In genomic region chr5:77645158-77645994, GRCh38 we compare ENCODE assay signal across 8 cellular contexts. TPM values are rescaled to one million over a fixed set of nuclear protein-coding genes. Genes with fewer than 3 reads are reported as not detected.
DNase-seq lines count a peak whose midpoint lies in the region; ATAC-seq, FAIRE-seq and TF ChIP-seq lines count a peak whose summit lies in the region.

No MANE protein-coding gene starts in this region.

- H3K36me3 Mint-ChIP-seq in brain, result no peaks in the 10 kb centered on the region

- peak; percentile 44 for FAIRE-seq in GM19239 (lab: Jason Lieb, UNC)

- H3K27ac Mint-ChIP-seq in brain, result no peak overlapping the region

- H3K27me3 ChIP-seq in Peyer's patch (peaks cover 0 to 49% of the 10 kb centered on the region in 2 donors), upper lobe of left lung (peaks cover 0 to 57% (median 31%) of the 10 kb centered on the region in 4 donors)

- H3K27ac ChIP-seq in Peyer's patch (no peak overlapping the region), upper lobe of left lung (no peak overlapping the region)

- H3K4me1 ChIP-seq in Peyer's patch (peaks cover 0 to 18% (median 3%) of the 10 kb centered on the region in 4 donors), upper lobe of left lung (peaks cover 10 to 35% (median 24%) of the 10 kb centered on the region in 4 donors)

- H3K4me1 Mint-ChIP-seq in brain, result peaks cover 29% of the 10 kb centered on the region

- TF ChIP-seq EP300 in upper lobe of left lung (IDR thresholded peaks at IDR 0.05), result no peak

- H3K27me3 Mint-ChIP-seq in brain, result peaks cover 99% of the 10 kb centered on the region

- WGBS in upper lobe of left lung, 2 donors, result 4% methylated on average over 23 to 57 of the region's 80 CpGs

- peak overlapping the region in 3 of 4 donors; percentile 30 to 50 (median 37) for H3K4me3 ChIP-seq in Peyer's patch
- peak overlapping the region in 3 of 4 donors; percentile 19 to 36 (median 23) for H3K4me3 ChIP-seq in upper lobe of left lung

- DNase-seq in CD1c-positive myeloid dendritic cell (ENCODE audit: extremely low spot score) (peak; percentile 62), GM19239 (ENCODE audit: insufficient read length, low spot score) (peak; percentile 87), Peyer's patch (peak in 2 of 3 donors; percentile 21 to 59), medulla oblongata (ENCODE audit: extremely low spot score) (peak; percentile 43), upper lobe of left lung (peak in 1 of 2 donors; percentile 91), cerebellum (ENCODE audit: low spot score) (no peak), dedifferentiated amniotic fluid mesenchymal stem cell (ENCODE audit: extremely low spot score) (no peak)

- peaks cover 0 to 9% (median 2%) of the 10 kb centered on the region in 5 experiments for H3K9me3 Mint-ChIP-seq in brain

- TF ChIP-seq CTCF in Peyer's patch (IDR thresholded peaks at IDR 0.05), result peak in 5 of 6 experiments; percentile 30 to 57 (median 41)
- TF ChIP-seq CTCF in brain (conservative IDR thresholded peaks at IDR 0.05), result peak; percentile 17 to 51
- TF ChIP-seq CTCF in upper lobe of left lung (IDR thresholded peaks at IDR 0.05), result peak; percentile 54 to 77 (median 64)

- H3K4me3 Mint-ChIP-seq in brain, result peak overlapping the region; percentile 59 to 77 (median 75)

- H3K36me3 ChIP-seq in Peyer's patch (no peaks in the 10 kb centered on the region), upper lobe of left lung (no peaks in the 10 kb centered on the region)

- TF ChIP-seq POLR2A in Peyer's patch (IDR thresholded peaks at IDR 0.05) (no peak), upper lobe of left lung (IDR thresholded peaks at IDR 0.05) (no peak)

- ATAC-seq in upper lobe of left lung (ENCODE audit: low FRiP score in 2 of 2), result peak in 1 of 2 donors; percentile 58

- H3K9me3 ChIP-seq in Peyer's patch, result peaks cover 0 to 3% (median 0%) of the 10 kb centered on the region in 4 donors
- H3K9me3 ChIP-seq in upper lobe of left lung, result no peaks in the 10 kb centered on the region

RNA-seq across cellular contexts. Expression of gene OTP, which starts 6.9 kb away (rescaled TPM):
- total RNA-seq in Peyer's patch, result not detected
- polyA plus RNA-seq in brain (ENCODE audit: insufficient read depth, low read depth, low replicate concordance), result 9.6 TPM
- not detected for total RNA-seq in upper lobe of left lung
- 0.27 TPM for total RNA-seq in cerebellum

Comparison
In these comparisons a context has a peak if more than half of its experiments do, and no peak if none do; other contexts are left out.
1. DNase-seq: peak in CD1c-positive myeloid dendritic cell (single experiment), GM19239 (single experiment), Peyer's patch (2 of 3) and medulla oblongata (single experiment); none in cerebellum (single experiment) and dedifferentiated amniotic fluid mesenchymal stem cell (single experiment).
2. Peak in every context shown above with its lines, with median percentiles within 50 percentile points of each other: CTCF ChIP-seq.